7 cellular contexts compared by ENCODE assay signal in genomic region chr17:48625502-48626201, GRCh38. TPM values are rescaled to one million over a fixed set of nuclear protein-coding genes. Genes with fewer than 3 reads are reported as not detected.
DNase-seq lines count a peak whose midpoint lies in the region; ATAC-seq and TF ChIP-seq lines count a peak whose summit lies in the region.
"Had no signal": no experiment of that assay in that cellular context is flagged by ENCODE, and none has a peak within 500 bp of the region (broad histone marks: within the 10 kb centered on the region; RNA-seq: fewer than 3 reads in every experiment).

No MANE protein-coding gene starts in this region.

- no peaks in the 10 kb centered on the region for H3F3A ChIP-seq in SK-N-SH (replicated peaks; ENCODE audit: insufficient read depth)

- no peak for TF ChIP-seq POLR2A in testis (IDR thresholded peaks at IDR 0.05)

- ATAC-seq in Right ventricle myocardium superior (ENCODE audit: poor library complexity) (peak; percentile 69), HG03354 (IDR thresholded peaks at IDR 0.05; ENCODE audit: poor library complexity, severe bottlenecking, unreplicated experiment) (no peak)

- H3K4me1 ChIP-seq in SK-N-SH (ENCODE audit: control insufficient read depth in 1 of 2, insufficient read depth in 2 of 2, low read depth in 1 of 2, low read length in 1 of 2) (no peaks in the 10 kb centered on the region), testis (peaks cover 7% of the 10 kb centered on the region)

- H3K9me3 ChIP-seq in SK-N-SH (no peaks in the 10 kb centered on the region), testis (no peaks in the 10 kb centered on the region)

- H3K4me3 ChIP-seq in SK-N-SH (ENCODE audit: low read depth in 2 of 2, low read length in 1 of 2) (no peak overlapping the region), testis (peak overlapping the region; percentile 26 to 48)

- H4K20me1 ChIP-seq in SK-N-SH (ENCODE audit: insufficient read depth), result peaks cover 3% of the 10 kb centered on the region; the same call in 1 of the 2 replicates

- no peak for TF ChIP-seq EP300 in SK-N-SH (IDR thresholded peaks at IDR 0.05; ENCODE audit: borderline replicate concordance in 1 of 2, low read depth in 1 of 2, low read length in 1 of 2)

- in situ Hi-C loops in GM13976 (cut with MboI; ENCODE audit: low sequenced_read_pairs, unreplicated experiment), result no loop called here

- 2% methylated on average over 45 of the region's 63 CpGs for WGBS in SK-N-SH (ENCODE audit: low lambda C conversion rate)
- WGBS in testis, 2 donors, result 0 to 1% methylated on average over 28 to 63 of the region's 63 CpGs

- no peaks in the 10 kb centered on the region for H3K79me2 ChIP-seq in SK-N-SH (ENCODE audit: insufficient read depth)

- TF ChIP-seq RAD21 in SK-N-SH (IDR thresholded peaks at IDR 0.05; ENCODE audit: low read length), result no peak

- DNase-seq in GM13976 (ENCODE audit: low spot score), result peak; percentile 79
- no peak for DNase-seq in SK-N-SH
- no peak for DNase-seq in Right ventricle myocardium superior
- DNase-seq in testis, result no peak
- no peak for DNase-seq in GM19240 (ENCODE audit: insufficient read length, low spot score)

- H3K36me3 ChIP-seq in SK-N-SH (replicated peaks in 1 of 2; ENCODE audit: control insufficient read depth in 1 of 2, insufficient read depth in 2 of 2, low read length in 1 of 2) (no peaks in the 10 kb centered on the region), testis (ENCODE audit: low read depth, missing control alignments) (no peaks in the 10 kb centered on the region)

- CTCF ChIA-PET in SK-N-SH (lab: Yijun Ruan, JAX), result interaction anchor here (0.8 to 7.6 kb wide), 9 partner anchors 10 to 381 kb away, joined by 3 to 50 read pairs (median 3); no protein-coding TSS in a partner anchor

- POLR2A ChIA-PET in SK-N-SH (lab: Yijun Ruan, JAX), result no interaction called here

- no peaks in the 10 kb centered on the region for H3K9me2 ChIP-seq in SK-N-SH

- no peak overlapping the region for H3K27ac ChIP-seq in SK-N-SH (ENCODE audit: low read depth in 2 of 2, low read length in 1 of 2)
- H3K27ac ChIP-seq in testis, result no peak overlapping the region

- no peak for TF ChIP-seq CTCF in GM13976 (IDR thresholded peaks at IDR 0.05; ENCODE audit: borderline replicate concordance, control extremely low read depth, extremely low read depth, insufficient read depth, missing control alignments)
- TF ChIP-seq CTCF in SK-N-SH (IDR thresholded peaks at IDR 0.05), result no peak
- TF ChIP-seq CTCF in testis (IDR thresholded peaks at IDR 0.05), result no peak

- H3K9ac ChIP-seq in SK-N-SH, result no peak overlapping the region

- peak overlapping the region; percentile 70 for H3K4me2 ChIP-seq in SK-N-SH

- H2AFZ ChIP-seq in SK-N-SH (ENCODE audit: low read depth), result peak overlapping the region; percentile 60

- intact Hi-C loops in Right ventricle myocardium superior (cut with DNase I), result no loop called here
- intact Hi-C loops in testis (cut with DNase I; ENCODE audit: low total_unique reads), result no loop called here

- peaks cover 98% of the 10 kb centered on the region for H3K27me3 ChIP-seq in SK-N-SH (ENCODE audit: insufficient read depth)
- H3K27me3 ChIP-seq in testis, result no peaks in the 10 kb centered on the region

TF ChIP-seq in SK-N-SH, 30 proteins besides CTCF, POLR2A, EP300 and RAD21:
- TF ChIP-seq, protein P1, sequence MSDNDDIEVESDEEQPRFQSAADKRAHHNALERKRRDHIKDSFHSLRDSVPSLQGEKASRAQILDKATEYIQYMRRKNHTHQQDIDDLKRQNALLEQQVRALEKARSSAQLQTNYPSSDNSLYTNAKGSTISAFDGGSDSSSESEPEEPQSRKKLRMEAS (IDR thresholded peaks at IDR 0.05; ENCODE audit: low read depth), result no peak
- no peak for TF ChIP-seq FOXJ3 (CRISPR knock-in tag; IDR thresholded peaks at IDR 0.05)
- no peak for TF ChIP-seq NRF1 (IDR thresholded peaks at IDR 0.05; ENCODE audit: low read depth, low read length)
- TF ChIP-seq, protein P2, sequence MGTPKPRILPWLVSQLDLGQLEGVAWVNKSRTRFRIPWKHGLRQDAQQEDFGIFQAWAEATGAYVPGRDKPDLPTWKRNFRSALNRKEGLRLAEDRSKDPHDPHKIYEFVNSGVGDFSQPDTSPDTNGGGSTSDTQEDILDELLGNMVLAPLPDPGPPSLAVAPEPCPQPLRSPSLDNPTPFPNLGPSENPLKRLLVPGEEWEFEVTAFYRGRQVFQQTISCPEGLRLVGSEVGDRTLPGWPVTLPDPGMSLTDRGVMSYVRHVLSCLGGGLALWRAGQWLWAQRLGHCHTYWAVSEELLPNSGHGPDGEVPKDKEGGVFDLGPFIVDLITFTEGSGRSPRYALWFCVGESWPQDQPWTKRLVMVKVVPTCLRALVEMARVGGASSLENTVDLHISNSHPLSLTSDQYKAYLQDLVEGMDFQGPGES (IDR thresholded peaks at IDR 0.05; ENCODE audit: low read depth, low read length), result no peak
- TF ChIP-seq RFX5 (IDR thresholded peaks at IDR 0.05; ENCODE audit: low read length), result no peak
- no peak for TF ChIP-seq TEAD4 (IDR thresholded peaks at IDR 0.05; ENCODE audit: borderline replicate concordance, insufficient read depth)
- TF ChIP-seq EZH2phosphoT487 (IDR thresholded peaks at IDR 0.05; ENCODE audit: borderline replicate concordance, low read depth), result peak; percentile 100
- no peak for TF ChIP-seq FOXM1 (IDR thresholded peaks at IDR 0.05; ENCODE audit: low read depth)

RNA-seq across cellular contexts. Expression of gene HOXB9, which starts 0.5 kb away (rescaled TPM):
- polyA plus RNA-seq in SK-N-SH (2012; rRNA removed) (not detected in 2 replicates), testis (ENCODE audit: insufficient read depth, low read depth, low replicate concordance) (0.76 TPM)
- polyA plus RNA-seq in SK-N-SH (2012; cell fraction: cytosol; rRNA removed), result not detected in 2 replicates
- polyA plus RNA-seq in SK-N-SH (2012; cell fraction: nucleus; rRNA removed), result not detected in 2 replicates
- total RNA-seq in Right ventricle myocardium superior (not detected), testis (under 1 TPM; 0.31 to 0.94 TPM)

RNA-seq across cellular contexts. Expression of gene HOXB8, which starts 10.6 kb away (rescaled TPM):
- polyA plus RNA-seq in SK-N-SH (2012; rRNA removed) (not detected in 2 replicates), testis (ENCODE audit: insufficient read depth, low read depth, low replicate concordance) (1.2 TPM)
- polyA plus RNA-seq in SK-N-SH (2012; cell fraction: cytosol; rRNA removed), result not detected in 2 replicates
- polyA plus RNA-seq in SK-N-SH (2012; cell fraction: nucleus; rRNA removed), result not detected in 2 replicates
- total RNA-seq in Right ventricle myocardium superior (not detected), testis (1 to 10 TPM; 2.0 to 2.7 TPM)
- total RNA-seq: T-helper 2 cell treated with Interferon-gamma antibody and Interleukin-4, amounts not matched to agents 100 ng/mL and 5 ng/mL, for 36 hours had no signal

RNA-seq across cellular contexts. Expression of gene HOXB7, which starts 14.8 kb away (rescaled TPM):
- not detected in 2 replicates for polyA plus RNA-seq in SK-N-SH (2012; rRNA removed)
- not detected in 2 replicates for polyA plus RNA-seq in SK-N-SH (2012; cell fraction: cytosol; rRNA removed)
- not detected in 2 replicates for polyA plus RNA-seq in SK-N-SH (2012; cell fraction: nucleus; rRNA removed)
- 0.22 TPM for total RNA-seq in Right ventricle myocardium superior
- 1 to 10 TPM; 2.8 to 3.2 TPM for total RNA-seq in testis
- 4.4 TPM for polyA plus RNA-seq in testis (ENCODE audit: insufficient read depth, low read depth, low replicate concordance)

RNA-seq across cellular contexts. Expression of gene HOXB6, which starts 20.9 kb away (rescaled TPM):
- polyA plus RNA-seq in SK-N-SH (2012; rRNA removed) (not detected in 2 replicates), testis (ENCODE audit: insufficient read depth, low read depth, low replicate concordance) (3.0 TPM)
- polyA plus RNA-seq in SK-N-SH (2012; cell fraction: cytosol; rRNA removed), result not detected in 2 replicates
- polyA plus RNA-seq in SK-N-SH (2012; cell fraction: nucleus; rRNA removed), result not detected in 2 replicates
- total RNA-seq in Right ventricle myocardium superior (0.78 TPM), testis (1 to 10 TPM; 2.0 to 4.3 TPM)
- total RNA-seq: T-helper 2 cell treated with Interferon-gamma antibody and Interleukin-4, amounts not matched to agents 100 ng/mL and 5 ng/mL, for 36 hours had no signal

RNA-seq across cellular contexts. Expression of gene HOXB5, which starts 32.1 kb away (rescaled TPM):
- polyA plus RNA-seq in SK-N-SH (2012; rRNA removed) (not detected in 2 replicates), testis (ENCODE audit: insufficient read depth, low read depth, low replicate concordance) (1.7 TPM)
- polyA plus RNA-seq in SK-N-SH (2012; cell fraction: cytosol; rRNA removed), result 0.01 TPM in 1 of 2 replicates, not detected in the other
- not detected in 2 replicates for polyA plus RNA-seq in SK-N-SH (2012; cell fraction: nucleus; rRNA removed)
- total RNA-seq in Right ventricle myocardium superior (0.13 TPM), testis (under 1 TPM; 0.50 to 0.71 TPM)

Comparison
In these comparisons a context has a peak if more than half of its experiments do, and no peak if none do; other contexts are left out.
1. H3K4me3 ChIP-seq: peak in testis (2 of 2); none in SK-N-SH (0 of 2).